8 cellular contexts compared by ENCODE assay signal in the genomic region with DNA sequence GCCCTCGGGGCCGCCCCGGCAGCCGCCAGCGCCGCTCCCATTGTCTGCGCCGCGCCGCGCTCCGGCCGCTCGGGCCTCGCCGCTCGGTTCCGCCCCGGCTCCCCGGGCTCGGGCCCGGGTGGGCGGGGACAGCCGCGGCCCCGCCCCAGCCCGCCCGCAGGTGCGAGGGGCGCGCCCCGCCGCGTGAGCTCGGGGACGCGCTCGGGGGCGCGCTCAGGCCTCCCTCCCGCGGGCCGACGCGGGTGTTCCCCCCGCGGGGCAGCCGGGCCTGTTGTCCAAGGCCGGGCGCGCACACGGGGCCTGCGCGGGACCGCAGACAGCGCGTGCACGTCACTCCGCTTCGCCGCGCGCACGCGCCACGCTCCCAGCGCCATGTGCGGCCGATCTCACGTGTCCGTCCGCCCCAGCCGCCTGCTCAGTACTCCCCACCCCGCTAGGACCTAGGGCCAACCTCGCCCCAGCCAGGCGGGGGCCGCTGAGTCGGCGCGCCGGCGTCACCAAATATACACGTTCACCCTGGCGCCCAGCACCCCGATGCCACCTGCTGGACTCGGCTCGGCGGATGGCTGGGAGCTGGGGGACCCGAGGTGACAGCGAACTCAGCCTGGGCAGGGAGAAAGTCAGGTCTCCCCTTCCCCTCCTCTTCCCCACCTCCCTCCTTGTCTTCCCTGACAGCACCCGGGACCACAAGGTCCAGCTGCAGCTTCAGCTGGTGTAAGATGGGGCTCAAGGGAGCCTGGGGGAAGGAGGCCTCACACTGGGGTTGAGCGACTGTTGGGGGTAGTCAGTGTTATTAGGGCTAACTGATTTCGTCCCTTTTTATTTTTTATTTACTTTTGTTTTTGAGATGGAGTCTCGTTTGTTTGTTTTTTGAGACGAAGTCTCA. TPM values are rescaled to one million over a fixed set of nuclear protein-coding genes. Genes with fewer than 3 reads are reported as not detected.
DNase-seq lines count a peak whose midpoint lies in the region; ATAC-seq, FAIRE-seq and TF ChIP-seq lines count a peak whose summit lies in the region.

No MANE protein-coding gene starts in this region.

- TF ChIP-seq CTCF in Calu3 (IDR thresholded peaks at IDR 0.05; ENCODE audit: unreplicated experiment) (no peak), endothelial cell of umbilical vein (IDR thresholded peaks at IDR 0.05; ENCODE audit: extremely low read depth in 1 of 2, insufficient read depth in 1 of 2, low read depth in 1 of 2, low read length in 2 of 2) (peak in 1 of 2 donors; percentile 11)

- no peaks in the 10 kb centered on the region for H3K79me2 ChIP-seq in endothelial cell of umbilical vein (ENCODE audit: control insufficient read depth, insufficient read depth, low read length)

- BruUV-seq in Calu3 (replicated peaks; lab: Mats Ljungman, UMichigan) (no TSS peak), endothelial cell of umbilical vein (replicated peaks; lab: Mats Ljungman, UMichigan) (TSS peak; percentile 11)

- H3K36me3 Mint-ChIP-seq in Calu3 (ENCODE audit: insufficient read depth, unreplicated experiment), result peaks cover 21% of the 10 kb centered on the region
- H3K36me3 Mint-ChIP-seq in activated CD8-positive, alpha-beta memory T cell treated with anti-CD3 and anti-CD28 coated beads, Interleukin-2, amount 10 ng/mL, durations not matched to agents 7 days and 5 days, result peaks cover 4% of the 10 kb centered on the region

- no peaks in the 10 kb centered on the region for H4K20me1 ChIP-seq in endothelial cell of umbilical vein (replicated peaks; ENCODE audit: control insufficient read depth, extremely low read depth, insufficient read depth, low read length)

- peaks cover 0 to 2% of the 10 kb centered on the region in 2 experiments for H3K36me3 ChIP-seq in endothelial cell of umbilical vein (ENCODE audit: control insufficient read depth in 2 of 2, extremely low read depth in 1 of 2, insufficient read depth in 2 of 2, low read length in 2 of 2)

- H3K4me2 ChIP-seq in endothelial cell of umbilical vein (ENCODE audit: insufficient read depth, low read length), result peak overlapping the region; percentile 5

- FAIRE-seq in endothelial cell of umbilical vein (lab: Jason Lieb, UNC), result peak; percentile 86

- no peaks in the 10 kb centered on the region for H3K4me1 Mint-ChIP-seq in Calu3 (ENCODE audit: low read depth, unreplicated experiment)
- peaks cover 36% of the 10 kb centered on the region for H3K4me1 Mint-ChIP-seq in activated CD8-positive, alpha-beta memory T cell treated with anti-CD3 and anti-CD28 coated beads, Interleukin-2, amount 10 ng/mL, durations not matched to agents 7 days and 5 days

- CTCF ChIA-PET in Calu3 (lab: Charles Lee), result interaction anchor here (0.6 to 2.7 kb wide), 4 partner anchors 11 to 158 kb away, joined by 3 to 11 read pairs (median 5); no protein-coding TSS in a partner anchor
- CTCF ChIA-PET in activated CD8-positive, alpha-beta memory T cell treated with anti-CD3 and anti-CD28 coated beads, Interleukin-2, amount 10 ng/mL, durations not matched to agents 7 days and 5 days (lab: Charles Lee), result interaction anchor here (0.8 to 10.4 kb wide), 12 partner anchors 9 to 329 kb away, joined by 3 to 505 read pairs (median 8); a partner anchor contains a TSS
- CTCF ChIA-PET in endothelial cell of umbilical vein (lab: Charles Lee), result interaction anchor here (0.6 to 4.0 kb wide), 11 partner anchors 13 to 127 kb away, joined by 3 to 15 read pairs (median 3); no protein-coding TSS in a partner anchor

- peaks cover 11% of the 10 kb centered on the region for H3K4me1 ChIP-seq in endothelial cell of umbilical vein (ENCODE audit: control insufficient read depth, extremely low read depth, insufficient read depth, low read length)

- H3K9me1 ChIP-seq in endothelial cell of umbilical vein (replicated peaks; ENCODE audit: control insufficient read depth, extremely low read depth, insufficient read depth, low read length), result no peaks in the 10 kb centered on the region

- ATAC-seq in GM19463 (IDR thresholded peaks at IDR 0.05; ENCODE audit: unreplicated experiment), result peak; percentile 67
- ATAC-seq in activated CD8-positive, alpha-beta memory T cell treated with anti-CD3 and anti-CD28 coated beads, Interleukin-2, amount 10 ng/mL, durations not matched to agents 7 days and 5 days, result peak; percentile 62

- intact Hi-C loops in Calu3 (cut with micrococcal nuclease; ENCODE audit: unreplicated experiment), result loop anchor here (10.0 kb wide), 1 partner anchor 115 kb away; a partner anchor contains a TSS
- intact Hi-C loops in endothelial cell of umbilical vein (cut with micrococcal nuclease), result no loop called here

- peak overlapping the region; percentile 14 for H3K27ac ChIP-seq in endothelial cell of umbilical vein (ENCODE audit: insufficient read depth, low read depth, low read length)

- POLR2A ChIA-PET in endothelial cell of umbilical vein (lab: Charles Lee), result interaction anchor here (0.6 kb wide), 1 partner anchor 101 kb away, joined by 3 read pairs; no protein-coding TSS in a partner anchor

- H2AFZ ChIP-seq in endothelial cell of umbilical vein (ENCODE audit: low read depth, low read length), result peak overlapping the region; percentile 69

- H3K9me3 ChIP-seq in endothelial cell of umbilical vein (replicated peaks; ENCODE audit: control insufficient read depth, insufficient read depth, low read length), result no peaks in the 10 kb centered on the region

- no peaks in the 10 kb centered on the region for H3K27me3 ChIP-seq in endothelial cell of umbilical vein (ENCODE audit: control insufficient read depth in 2 of 2, insufficient read depth in 2 of 2, low read length in 2 of 2)

- H3K27me3 Mint-ChIP-seq in Calu3 (ENCODE audit: unreplicated experiment), result peaks cover 6% of the 10 kb centered on the region
- no peaks in the 10 kb centered on the region for H3K27me3 Mint-ChIP-seq in activated CD8-positive, alpha-beta memory T cell treated with anti-CD3 and anti-CD28 coated beads, Interleukin-2, amount 10 ng/mL, durations not matched to agents 7 days and 5 days

- peak overlapping the region; percentile 54 for H3K9ac ChIP-seq in endothelial cell of umbilical vein (replicated peaks; ENCODE audit: extremely low read depth, insufficient read depth, low read length)

- peak overlapping the region in 2 of 3 experiments; percentile 49 to 68 for H3K4me3 ChIP-seq in endothelial cell of umbilical vein (replicated peaks in 1 of 3; ENCODE audit: insufficient read depth in 1 of 3, low read depth in 1 of 3, low read length in 3 of 3)

- dilution Hi-C loops in endothelial cell of umbilical vein (cut with MboI; ENCODE audit: extremely low pct_ligation_motif_present, low sequenced_read_pairs), result no loop called here

- H3K27ac Mint-ChIP-seq in Calu3 (ENCODE audit: unreplicated experiment), result no peak overlapping the region
- H3K27ac Mint-ChIP-seq in activated CD8-positive, alpha-beta memory T cell treated with anti-CD3 and anti-CD28 coated beads, Interleukin-2, amount 10 ng/mL, durations not matched to agents 7 days and 5 days, result peak overlapping the region; percentile 73

- H3K9me3 Mint-ChIP-seq in Calu3 (ENCODE audit: low read depth, unreplicated experiment), result no peaks in the 10 kb centered on the region
- H3K9me3 Mint-ChIP-seq in activated CD8-positive, alpha-beta memory T cell treated with anti-CD3 and anti-CD28 coated beads, Interleukin-2, amount 10 ng/mL, durations not matched to agents 7 days and 5 days (ENCODE audit: low read depth), result no peaks in the 10 kb centered on the region

- TF ChIP-seq POLR2A in endothelial cell of umbilical vein (IDR thresholded peaks at IDR 0.05; ENCODE audit: low read depth, low read length), result peak; percentile 32

- peak overlapping the region; percentile 84 for H3K4me3 Mint-ChIP-seq in Calu3 (ENCODE audit: low read depth, unreplicated experiment)
- H3K4me3 Mint-ChIP-seq in activated CD8-positive, alpha-beta memory T cell treated with anti-CD3 and anti-CD28 coated beads, Interleukin-2, amount 10 ng/mL, durations not matched to agents 7 days and 5 days, result peak overlapping the region; percentile 59

- DNase-seq in Calu3 (peak; percentile 87), HK-2 (ENCODE audit: unreplicated experiment) (peak; percentile 91), NOMO-1 (lab: John Stamatoyannopoulos, UW; ENCODE audit: unreplicated experiment in 2 of 2) (peak; percentile 84 to 92), endothelial cell of umbilical vein (ENCODE audit: low read depth, low spot score) (peak; percentile 92), middle frontal gyrus (ENCODE audit: extremely low spot score, low spot score) (peak; percentile 76)
- peak; percentile 88 for DNase-seq in activated CD8-positive, alpha-beta memory T cell treated with anti-CD3 and anti-CD28 coated beads, Interleukin-2, amount 10 ng/mL, durations not matched to agents 7 days and 5 days
- DNase-seq in stimulated activated CD8-positive, alpha-beta memory T cell treated with anti-CD3 and anti-CD28 coated beads, Interleukin-4, amount 100 ng/mL, for 24 hours (ENCODE audit: low read depth), result peak; percentile 75

RNA-seq across cellular contexts. Expression of a gene that starts 14.3 kb away (rescaled TPM):
- total RNA-seq in Calu3 (2022), result not detected in 2 replicates
- total RNA-seq in activated CD8-positive, alpha-beta memory T cell treated with anti-CD3 and anti-CD28 coated beads, Interleukin-2, amount 10 ng/mL, durations not matched to agents 7 days and 5 days, result 1 to 10 TPM; 3.9 to 5.7 TPM
- 28.7 and 35.6 TPM in 2 replicates for total RNA-seq in endothelial cell of umbilical vein
- polyA plus RNA-seq in endothelial cell of umbilical vein, result 56.3 and 68.8 TPM in 2 replicates
- 36.6 and 42.6 TPM in 2 replicates for polyA plus RNA-seq in endothelial cell of umbilical vein (2011; cell fraction: cytosol; rRNA removed)
- 39.7 and 45.5 TPM in 2 replicates for polyA plus RNA-seq in endothelial cell of umbilical vein (2011; cell fraction: nucleus; rRNA removed)
- 32.2 and 55.3 TPM in 2 replicates for polyA plus RNA-seq in endothelial cell of umbilical vein (2012)
- polyA minus RNA-seq in endothelial cell of umbilical vein, result 61.1 and 61.6 TPM in 2 replicates
- polyA minus RNA-seq in endothelial cell of umbilical vein (2011; cell fraction: cytosol; rRNA and poly(A)+ RNA removed), result not detected
- 24.7 and 38.1 TPM in 2 replicates for polyA minus RNA-seq in endothelial cell of umbilical vein (2011; cell fraction: nucleus; rRNA and poly(A)+ RNA removed)

RNA-seq across cellular contexts. Expression of a gene that starts 28.3 kb away (rescaled TPM):
- 13.7 and 18.2 TPM in 2 replicates for total RNA-seq in Calu3 (2022)
- total RNA-seq in activated CD8-positive, alpha-beta memory T cell treated with anti-CD3 and anti-CD28 coated beads, Interleukin-2, amount 10 ng/mL, durations not matched to agents 7 days and 5 days, result 100 to 1,000 TPM; 103 to 114 TPM
- 41.4 and 43.1 TPM in 2 replicates for total RNA-seq in endothelial cell of umbilical vein
- 60.0 and 72.2 TPM in 2 replicates for polyA plus RNA-seq in endothelial cell of umbilical vein
- polyA plus RNA-seq in endothelial cell of umbilical vein (2011; cell fraction: cytosol; rRNA removed), result 42.1 and 51.4 TPM in 2 replicates
- polyA plus RNA-seq in endothelial cell of umbilical vein (2011; cell fraction: nucleus; rRNA removed), result 185 and 231 TPM in 2 replicates
- polyA plus RNA-seq in endothelial cell of umbilical vein (2012), result 23.4 and 32.2 TPM in 2 replicates
- 31.7 and 33.3 TPM in 2 replicates for polyA minus RNA-seq in endothelial cell of umbilical vein
- 14.1 TPM for polyA minus RNA-seq in endothelial cell of umbilical vein (2011; cell fraction: cytosol; rRNA and poly(A)+ RNA removed)
- polyA minus RNA-seq in endothelial cell of umbilical vein (2011; cell fraction: nucleus; rRNA and poly(A)+ RNA removed), result 34.4 and 39.5 TPM in 2 replicates

RNA-seq across cellular contexts. Expression of a gene that starts 59.7 kb away (rescaled TPM):
- total RNA-seq in Calu3 (2022) (not detected in 2 replicates), endothelial cell of umbilical vein (not detected in 2 replicates)
- not detected for total RNA-seq in activated CD8-positive, alpha-beta memory T cell treated with anti-CD3 and anti-CD28 coated beads, Interleukin-2, amount 10 ng/mL, durations not matched to agents 7 days and 5 days
- polyA plus RNA-seq in endothelial cell of umbilical vein, result not detected in 2 replicates
- polyA plus RNA-seq in endothelial cell of umbilical vein (2011; cell fraction: cytosol; rRNA removed), result not detected in 2 replicates
- not detected in 2 replicates for polyA plus RNA-seq in endothelial cell of umbilical vein (2011; cell fraction: nucleus; rRNA removed)
- polyA plus RNA-seq in endothelial cell of umbilical vein (2012), result not detected in 2 replicates
- not detected in 2 replicates for polyA minus RNA-seq in endothelial cell of umbilical vein
- not detected for polyA minus RNA-seq in endothelial cell of umbilical vein (2011; cell fraction: cytosol; rRNA and poly(A)+ RNA removed)
- not detected in 2 replicates for polyA minus RNA-seq in endothelial cell of umbilical vein (2011; cell fraction: nucleus; rRNA and poly(A)+ RNA removed)

Comparison
In these comparisons a context has a peak if more than half of its experiments do, and no peak if none do; other contexts are left out.
1. Peak in every context shown above with its lines: DNase-seq, ATAC-seq, H3K4me3 ChIP-seq and H3K27ac ChIP-seq.